ENCODE assay signal across 11 cellular contexts in the genomic region with DNA sequence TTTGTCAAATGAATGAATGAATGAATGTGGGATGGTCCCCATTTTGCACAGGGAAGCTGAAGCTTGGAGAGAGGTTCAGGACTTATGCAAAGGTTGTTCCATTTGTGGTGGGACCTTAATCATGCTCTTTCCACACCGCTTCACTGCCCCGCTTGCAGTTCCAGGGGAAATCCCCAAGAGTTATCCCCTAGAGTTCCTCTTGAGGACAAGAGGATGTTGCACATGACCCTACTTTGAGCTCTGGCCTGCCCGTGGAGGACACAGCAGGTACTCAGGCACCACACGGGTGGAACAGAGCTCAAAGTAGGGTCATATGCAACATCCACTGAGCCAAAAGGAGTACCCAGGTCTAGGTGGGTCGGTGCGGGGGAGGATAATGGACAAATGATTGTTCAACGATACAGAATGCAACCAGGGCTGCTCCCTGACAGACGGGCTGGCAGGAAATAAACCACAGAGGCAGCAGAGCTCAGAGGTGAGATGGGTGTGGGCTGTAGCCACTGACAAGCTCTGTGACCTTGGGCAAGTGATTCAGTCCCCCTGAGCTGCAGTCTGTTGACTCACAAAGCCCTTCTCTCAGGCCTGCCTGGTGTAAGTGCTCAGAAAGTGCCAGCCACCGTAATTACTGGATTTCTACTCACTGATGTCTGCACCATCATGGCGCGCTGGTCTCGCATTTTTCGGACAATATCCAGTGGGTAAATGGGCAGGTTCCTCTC.
DNase-seq lines count a peak whose midpoint lies in the region; ATAC-seq and TF ChIP-seq lines count a peak whose summit lies in the region.
"Had no signal": no experiment of that assay in that cellular context is flagged by ENCODE, and none has a peak within 500 bp of the region (broad histone marks: within the 10 kb centered on the region; RNA-seq: fewer than 3 reads in every experiment).

No MANE protein-coding gene starts in this region.

- ATAC-seq in GM21360 (IDR thresholded peaks at IDR 0.05; ENCODE audit: unreplicated experiment) (peak; percentile 78), HG03196 (IDR thresholded peaks at IDR 0.05; ENCODE audit: unreplicated experiment) (peak; percentile 51), esophagus mucosa (peak; percentile 41)

- TF ChIP-seq CTCF in GM12875 (IDR thresholded peaks at IDR 0.05; ENCODE audit: borderline replicate concordance, insufficient read depth, low read depth, low read length), result no peak

- DNase-seq in COLO829 (ENCODE audit: low spot score), result no peak
- DNase-seq in amygdala (lab: John Stamatoyannopoulos, UW), result no peak
- no peak for DNase-seq in NOMO-1 treated with DMSO at 0.1 percent for 48 hours (lab: John Stamatoyannopoulos, UW; ENCODE audit: unreplicated experiment)
- DNase-seq in stimulated activated CD4-positive, alpha-beta T cell treated with anti-CD3 and anti-CD28 coated beads, Interleukin-4, amount 100 ng/mL, for 24 hours, result no peak
- DNase-seq: activated CD4-positive, alpha-beta T cell treated with anti-CD3 and anti-CD28 coated beads, Interleukin-2, amount 50 U/mL, for 4 hours; Calu3; NCI-H526 treated with DMSO at 0.1 percent for 48 hours had no signal

- H3K4me3 ChIP-seq in GM12875 (ENCODE audit: low read depth, low read length), result peak overlapping the region; percentile 6
